1 cellular context compared by ENCODE assay signal in genomic region chr6:46113370-46113769, GRCh38.
TF ChIP-seq lines count a peak whose summit lies in the region.

No MANE protein-coding gene starts in this region.

TF ChIP-seq in H1, 55 proteins besides CTCF, POLR2A, EP300 and RAD21 (continued from another document):
- TF ChIP-seq ASH2L (IDR thresholded peaks at IDR 0.05; ENCODE audit: low read length) (no peak), CHD1 (IDR thresholded peaks at IDR 0.05; ENCODE audit: low read depth, low read length) (no peak), RNF2 (IDR thresholded peaks at IDR 0.05; ENCODE audit: borderline replicate concordance, low read depth, low read length, missing control alignments, poor library complexity, severe bottlenecking) (no peak), TCF12 (IDR thresholded peaks at IDR 0.05; ENCODE audit: low read depth, low read length) (0 out of 2 replicates have a peak, but pooled peaks have one; percentile 33)
